In genomic region chr6:108697646-108698161, GRCh38 we compare ENCODE assay signal across 20 cellular contexts.
DNase-seq lines count a peak whose midpoint lies in the region; ATAC-seq and TF ChIP-seq lines count a peak whose summit lies in the region.
"Had no signal": no experiment of that assay in that cellular context is flagged by ENCODE, and none has a peak within 500 bp of the region (broad histone marks: within the 10 kb centered on the region; RNA-seq: fewer than 3 reads in every experiment).

No MANE protein-coding gene starts in this region.

- no peaks in the 10 kb centered on the region for H3K36me3 ChIP-seq in MM.1S (replicated peaks; ENCODE audit: insufficient read depth, low read length)
- H3K36me3 ChIP-seq: left lung, upper lobe of right lung, WERI-Rb-1 had no signal

- H3K4me1 ChIP-seq in MM.1S (ENCODE audit: low read length): peaks cover 17% of the 10 kb centered on the region
- H3K4me1 ChIP-seq: left lung, spleen had no signal

- H3K9me2 ChIP-seq in MM.1S (replicated peaks; ENCODE audit: insufficient read depth, low read length): no peaks in the 10 kb centered on the region

- no peak overlapping the region for H3K4me3 ChIP-seq in MM.1S (ENCODE audit: low read length)
- H3K4me3 ChIP-seq: left lung, mucosa of descending colon, spleen, upper lobe of right lung had no signal

- H4K20me1 ChIP-seq in MM.1S (ENCODE audit: insufficient read depth, low read length): no peaks in the 10 kb centered on the region

- ATAC-seq in left cardiac atrium (peak; percentile 16 to 55), sciatic nerve (peak; percentile 67), HG03139 (IDR thresholded peaks at IDR 0.05; ENCODE audit: unreplicated experiment) (no peak), GM18858 (IDR thresholded peaks at IDR 0.05; ENCODE audit: unreplicated experiment) (no peak)
- no peak for ATAC-seq in stimulated activated naive CD8-positive, alpha-beta T cell treated with anti-CD3 and anti-CD28 coated beads, Interleukin-15, Interleukin-2, amounts not matched to agents 100 U/mL and 50 U/mL, for 24 hours
- ATAC-seq: left lung, mucosa of descending colon had no signal

- H3K9ac ChIP-seq in MM.1S (ENCODE audit: low read length): no peak overlapping the region

- H3K27me3 ChIP-seq in MM.1S (replicated peaks; ENCODE audit: insufficient read depth, low read length): no peaks in the 10 kb centered on the region
- H3K27me3 ChIP-seq: left lung, spleen, upper lobe of right lung had no signal

- H3K9me3 ChIP-seq in MM.1S (replicated peaks; ENCODE audit: insufficient read depth, low read length): no peaks in the 10 kb centered on the region

- no peak for TF ChIP-seq CTCF in MM.1S (IDR thresholded peaks at IDR 0.05; ENCODE audit: low read length)

- H3F3A ChIP-seq in MM.1S (ENCODE audit: insufficient read depth, low read length): peaks cover 19% of the 10 kb centered on the region; the same call in 1 of the 2 replicates

- H2AFZ ChIP-seq in MM.1S (ENCODE audit: low read length): no peak overlapping the region

- H3K4me2 ChIP-seq in MM.1S (ENCODE audit: low read depth, low read length): no peak overlapping the region

- no peak overlapping the region for H3K27ac ChIP-seq in MM.1S (ENCODE audit: low read length)
- H3K27ac ChIP-seq: left lung, upper lobe of right lung, WERI-Rb-1 had no signal

- H3K79me2 ChIP-seq in MM.1S (ENCODE audit: low read length): 0 out of 2 replicates have a peak, but pooled peaks cover 5% of the 10 kb centered on the region

- intact Hi-C loops in left cardiac atrium (cut with DNase I) (no loop called here), sciatic nerve (cut with DNase I) (no loop called here)

- DNase-seq in AG20443 (ENCODE audit: low spot score) (peak; percentile 37), astrocyte of the hippocampus (ENCODE audit: low read depth, low spot score) (peak; percentile 32), left cardiac atrium (peak; percentile 44), sciatic nerve (ENCODE audit: low spot score) (no peak), MM.1S (no peak)
- DNase-seq in stimulated activated naive CD8-positive, alpha-beta T cell treated with anti-CD3 and anti-CD28 coated beads, Interleukin-15, Interleukin-2, amounts not matched to agents 100 U/mL and 50 U/mL, for 24 hours: no peak
- DNase-seq: ACHN; activated CD4-positive, alpha-beta T cell treated with anti-CD3 and anti-CD28 coated beads, Interleukin-2, amount 50 U/mL, for 1 hour; head of caudate nucleus; left lung; mucosa of descending colon; NCI-H1694; NCI-H2171; NCI-H526; spleen; stimulated activated naive CD8-positive, alpha-beta T cell treated with anti-CD3 and anti-CD28 coated beads, Interleukin-15, amount 100 ng/mL, for 72 hours; upper lobe of right lung; WERI-Rb-1 had no signal

Comparison
In these comparisons a context has a peak if more than half of its experiments do, and no peak if none do; other contexts are left out.
1. DNase-seq: peak in AG20443 (single experiment), astrocyte of the hippocampus (single experiment) and left cardiac atrium (single experiment); none in sciatic nerve (single experiment), stimulated activated naive CD8-positive, alpha-beta T cell treated with anti-CD3 and anti-CD28 coated beads, Interleukin-15, Interleukin-2, amounts not matched to agents 100 U/mL and 50 U/mL, for 24 hours (single experiment) and MM.1S (single experiment).
2. ATAC-seq: peak in left cardiac atrium (2 of 2) and sciatic nerve (single experiment); none in stimulated activated naive CD8-positive, alpha-beta T cell treated with anti-CD3 and anti-CD28 coated beads, Interleukin-15, Interleukin-2, amounts not matched to agents 100 U/mL and 50 U/mL, for 24 hours (single experiment), HG03139 (single experiment) and GM18858 (single experiment).